ENCODE assay signal across 25 cellular contexts in the genomic region with DNA sequence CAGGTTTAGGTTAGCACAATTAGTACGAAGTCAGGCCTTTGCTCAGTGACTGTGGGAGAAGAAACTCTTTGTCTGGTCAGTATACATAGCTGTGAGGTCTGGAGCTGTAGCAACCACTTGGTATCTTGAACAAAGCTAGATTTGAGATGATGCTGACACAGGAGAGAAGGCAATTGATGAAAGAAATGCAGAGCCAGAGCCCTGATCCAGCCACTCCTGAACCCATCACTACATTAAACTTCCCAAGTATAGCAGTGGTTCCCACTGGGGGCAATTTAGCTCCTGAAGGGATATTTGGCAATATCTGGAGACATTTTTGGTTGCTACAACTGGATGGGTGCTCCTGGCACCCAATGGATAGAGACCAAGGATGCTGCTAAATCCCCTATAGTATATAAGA.
A peak's percentile ranks its signal among the peaks of the same experiment; 100 is the strongest.
DNase-seq lines count a peak whose midpoint lies in the region; ATAC-seq and TF ChIP-seq lines count a peak whose summit lies in the region.
"Had no signal": no experiment of that assay in that cellular context is flagged by ENCODE, and none has a peak within 500 bp of the region (broad histone marks: within the 10 kb centered on the region; RNA-seq: fewer than 3 reads in every experiment).

No MANE protein-coding gene starts in this region.

- H3K4me1 Mint-ChIP-seq in Caco-2 (ENCODE audit: low read depth, unreplicated experiment) = peaks cover 7% of the 10 kb centered on the region
- peaks cover 30% of the 10 kb centered on the region for H3K4me1 Mint-ChIP-seq in endothelial cell (ENCODE audit: unreplicated experiment)

- POLR2A ChIA-PET in Caco-2 (lab: Charles Lee) = no interaction called here

- no peaks in the 10 kb centered on the region for H3K27me3 Mint-ChIP-seq in Caco-2 (ENCODE audit: insufficient read depth, unreplicated experiment)
- no peaks in the 10 kb centered on the region for H3K27me3 Mint-ChIP-seq in endothelial cell (ENCODE audit: unreplicated experiment)
- H3K27me3 Mint-ChIP-seq: naive B cell had no signal

- peak overlapping the region; percentile 59 for H3K4me2 ChIP-seq in skeletal muscle satellite cell (ENCODE audit: low read length)

- no peak for ATAC-seq in RWPE2 (ENCODE audit: low read depth)
- peak; percentile 13 for ATAC-seq in esophagus mucosa
- ATAC-seq: activated CD4-positive, CD25-positive, alpha-beta regulatory T cell treated with anti-CD3 and anti-CD28 coated beads, Interleukin-2, amount 50 U/mL, for 24 hours; activated CD8-positive, alpha-beta T cell treated with anti-CD3 and anti-CD28 coated beads for 36 hours; gastroesophageal sphincter; Right ventricle myocardium inferior had no signal

- peaks cover 12% of the 10 kb centered on the region for H3K4me1 ChIP-seq in Caco-2
- H3K4me1 ChIP-seq in RWPE2 (ENCODE audit: insufficient read depth, poor library complexity, severe bottlenecking) = peaks cover 14% of the 10 kb centered on the region
- H3K4me1 ChIP-seq in skeletal muscle satellite cell (ENCODE audit: control insufficient read depth, insufficient read depth, low read length) = peaks cover 16% of the 10 kb centered on the region
- H3K4me1 ChIP-seq in BE2C = no peaks in the 10 kb centered on the region
- H3K4me1 ChIP-seq: adrenal gland, gastroesophageal sphincter had no signal

- H3K27me3 ChIP-seq in Caco-2 (replicated peaks; ENCODE audit: control insufficient read depth, insufficient read depth, low read length) = no peaks in the 10 kb centered on the region
- no peaks in the 10 kb centered on the region for H3K27me3 ChIP-seq in RWPE2 (ENCODE audit: insufficient read depth, poor library complexity, severe bottlenecking)
- H3K27me3 ChIP-seq in skeletal muscle satellite cell (ENCODE audit: control insufficient read depth, insufficient read depth, low read length) = no peaks in the 10 kb centered on the region
- H3K27me3 ChIP-seq in BE2C = no peaks in the 10 kb centered on the region
- H3K27me3 ChIP-seq: adrenal gland, stomach had no signal

- peaks cover 4% of the 10 kb centered on the region; the same call in 1 of the 2 replicates for H3K9me3 ChIP-seq in Caco-2
- no peaks in the 10 kb centered on the region for H3K9me3 ChIP-seq in RWPE2 (ENCODE audit: severe bottlenecking)
- H3K9me3 ChIP-seq in skeletal muscle satellite cell (replicated peaks; ENCODE audit: low read length) = no peaks in the 10 kb centered on the region
- no peaks in the 10 kb centered on the region for H3K9me3 ChIP-seq in BE2C
- H3K9me3 ChIP-seq: adrenal gland, gastroesophageal sphincter, stomach had no signal

- H3K4me3 ChIP-seq in Caco-2 (ENCODE audit: low read depth, low read length) (no peak overlapping the region), RWPE2 (ENCODE audit: severe bottlenecking) (no peak overlapping the region), skeletal muscle satellite cell (ENCODE audit: low read length) (no peak overlapping the region), BE2C (ENCODE audit: low read depth, low read length) (no peak overlapping the region)
- H3K4me3 ChIP-seq: adrenal gland, gastroesophageal sphincter, K562, stomach had no signal

- TF ChIP-seq CTCF in Caco-2 (IDR thresholded peaks at IDR 0.05; ENCODE audit: insufficient read depth in 1 of 2, low read depth in 1 of 2, low read length in 1 of 2, severe bottlenecking in 1 of 2, unreplicated experiment in 1 of 2) (no peak), RWPE2 (IDR thresholded peaks at IDR 0.05; ENCODE audit: poor library complexity, severe bottlenecking) (no peak), endothelial cell (IDR thresholded peaks at IDR 0.05; ENCODE audit: unreplicated experiment) (no peak), BE2C (IDR thresholded peaks at IDR 0.05; ENCODE audit: low read depth, low read length) (no peak)

- CTCF ChIA-PET in Caco-2 (lab: Charles Lee) = interaction anchor here (0.6 to 0.9 kb wide), 3 partner anchors 140 to 1432 kb away, joined by 3 to 4 read pairs (median 4); no protein-coding TSS in a partner anchor

- H3K36me3 ChIP-seq in Caco-2 (ENCODE audit: control insufficient read depth, insufficient read depth, low read length) = no peaks in the 10 kb centered on the region
- no peaks in the 10 kb centered on the region for H3K36me3 ChIP-seq in RWPE2 (ENCODE audit: low read depth)
- H3K36me3 ChIP-seq in skeletal muscle satellite cell (ENCODE audit: insufficient read depth, low read length) = no peaks in the 10 kb centered on the region
- H3K36me3 ChIP-seq in BE2C = no peaks in the 10 kb centered on the region
- H3K36me3 ChIP-seq: adrenal gland, gastroesophageal sphincter, stomach had no signal

- peak overlapping the region; percentile 51 for H3K9ac ChIP-seq in skeletal muscle satellite cell (ENCODE audit: low read depth, low read length)

- peaks cover 6% of the 10 kb centered on the region for H3K36me3 Mint-ChIP-seq in Caco-2 (ENCODE audit: insufficient read depth, unreplicated experiment)
- no peaks in the 10 kb centered on the region for H3K36me3 Mint-ChIP-seq in endothelial cell (ENCODE audit: low read depth, unreplicated experiment)
- H3K36me3 Mint-ChIP-seq: CD4-positive, CD25-positive, alpha-beta regulatory T cell; naive B cell had no signal

- H3K4me3 Mint-ChIP-seq in Caco-2 (ENCODE audit: unreplicated experiment) (no peak overlapping the region), endothelial cell (ENCODE audit: unreplicated experiment) (no peak overlapping the region)
- H3K4me3 Mint-ChIP-seq: activated CD8-positive, alpha-beta T cell treated with anti-CD3 and anti-CD28 coated beads for 36 hours; CD4-positive, CD25-positive, alpha-beta regulatory T cell; dendritic cell treated with granulocyte-macrophage colony-stimulating factor and Interleukin-4, amounts not matched to agents 40 ng/mL and 50 ng/mL, for 4 days; naive B cell had no signal

- no peaks in the 10 kb centered on the region for H3K9me3 Mint-ChIP-seq in Caco-2 (ENCODE audit: unreplicated experiment)
- no peaks in the 10 kb centered on the region for H3K9me3 Mint-ChIP-seq in endothelial cell (ENCODE audit: unreplicated experiment)
- H3K9me3 Mint-ChIP-seq: activated CD8-positive, alpha-beta T cell treated with anti-CD3 and anti-CD28 coated beads for 36 hours; CD4-positive, CD25-positive, alpha-beta regulatory T cell; dendritic cell treated with granulocyte-macrophage colony-stimulating factor and Interleukin-4, amounts not matched to agents 40 ng/mL and 50 ng/mL, for 4 days; naive B cell had no signal

- BruUV-seq in Caco-2 (replicated peaks; lab: Mats Ljungman, UMichigan) = no TSS peak

- intact Hi-C loops in Caco-2 (cut with micrococcal nuclease; ENCODE audit: unreplicated experiment) = no loop called here

- H3K27ac Mint-ChIP-seq in Caco-2 (ENCODE audit: unreplicated experiment) (peak overlapping the region; percentile 87), endothelial cell (ENCODE audit: unreplicated experiment) (no peak overlapping the region)
- H3K27ac Mint-ChIP-seq: activated CD8-positive, alpha-beta T cell treated with anti-CD3 and anti-CD28 coated beads for 36 hours; CD4-positive, CD25-positive, alpha-beta regulatory T cell; dendritic cell treated with granulocyte-macrophage colony-stimulating factor and Interleukin-4, amounts not matched to agents 40 ng/mL and 50 ng/mL, for 4 days had no signal

- H3K27ac ChIP-seq in RWPE2 (ENCODE audit: poor library complexity, severe bottlenecking) = peak overlapping the region; percentile 94
- H3K27ac ChIP-seq: adrenal gland, gastroesophageal sphincter had no signal

- DNase-seq in Caco-2 (no peak), RWPE2 (ENCODE audit: low spot score) (no peak), cerebellum (ENCODE audit: low spot score) (no peak), HUDEP-2 (lab: John Stamatoyannopoulos, UW; ENCODE audit: unreplicated experiment in 76 of 76) (no peak), endothelial cell (ENCODE audit: low spot score) (no peak), BE2C (no peak)
- DNase-seq: activated CD8-positive, alpha-beta T cell treated with anti-CD3 and anti-CD28 coated beads for 36 hours; activated gamma-delta T cell treated with Interleukin-2 at 50 U/mL for 16 hours; CD4-positive, CD25-positive, alpha-beta regulatory T cell; DMS153; naive B cell; NCI-H1694; NCI-H2171 treated with DMSO at 0.1 percent for 48 hours; NCI-H526; occipital lobe; retina; stomach had no signal
